In the genomic region with DNA sequence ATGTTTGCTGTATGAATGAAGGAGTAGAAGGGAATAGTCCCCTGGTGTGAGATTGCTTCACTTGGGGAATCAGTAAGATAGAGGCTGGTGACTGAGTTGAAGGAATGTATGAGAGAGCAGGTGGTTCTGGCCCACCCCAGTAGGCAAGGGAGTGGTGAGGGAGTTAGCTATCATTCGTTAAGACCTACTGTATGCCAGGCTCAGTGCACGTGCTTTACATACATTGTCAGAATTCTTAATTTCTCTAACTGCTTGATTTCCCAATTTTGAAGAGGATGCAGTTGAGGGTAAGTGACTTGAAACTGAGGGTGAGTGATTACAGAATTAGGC, we compare ENCODE assay signal across 8 cellular contexts. TPM values are rescaled to one million over a fixed set of nuclear protein-coding genes. Genes with fewer than 3 reads are reported as not detected.
DNase-seq lines count a peak whose midpoint lies in the region; ATAC-seq, FAIRE-seq and TF ChIP-seq lines count a peak whose summit lies in the region.

No MANE protein-coding gene starts in this region.

- H3K27ac Mint-ChIP-seq in activated naive CD8-positive, alpha-beta T cell treated with anti-CD3 and anti-CD28 coated beads, Interleukin-2, amount 50 U/mL, for 24 hours: peak overlapping the region; percentile 89

- intact Hi-C loops in HepG2 (cut with micrococcal nuclease; ENCODE audit: unreplicated experiment): no loop called here

- no peaks in the 10 kb centered on the region for H3K9me3 ChIP-seq in HepG2 (ENCODE audit: low read length)

- H4K20me1 ChIP-seq in HepG2 (ENCODE audit: insufficient read depth, low read length): 0 out of 2 replicates have a peak, but pooled peaks cover 3% of the 10 kb centered on the region

- H3K4me1 ChIP-seq in HepG2 (ENCODE audit: insufficient read depth, low read length) (peaks cover 36% of the 10 kb centered on the region), urinary bladder (ENCODE audit: insufficient read depth) (no peaks in the 10 kb centered on the region)

- no peaks in the 10 kb centered on the region for H3K36me3 ChIP-seq in HepG2 (replicated peaks in 1 of 2; ENCODE audit: control insufficient read depth in 1 of 2, insufficient read depth in 2 of 2, low read length in 2 of 2)
- no peaks in the 10 kb centered on the region for H3K36me3 ChIP-seq in urinary bladder (ENCODE audit: insufficient read depth)

- no peaks in the 10 kb centered on the region for H3K27me3 Mint-ChIP-seq in activated naive CD8-positive, alpha-beta T cell treated with anti-CD3 and anti-CD28 coated beads, Interleukin-2, amount 50 U/mL, for 24 hours

- no peak overlapping the region for H2AFZ ChIP-seq in HepG2 (ENCODE audit: low read length)

- peak overlapping the region; percentile 91 for H3K4me3 Mint-ChIP-seq in activated naive CD8-positive, alpha-beta T cell treated with anti-CD3 and anti-CD28 coated beads, Interleukin-2, amount 50 U/mL, for 24 hours

- H3K4me3 ChIP-seq in HepG2 (replicated peaks in 1 of 3; ENCODE audit: insufficient read depth in 1 of 3, low read depth in 2 of 3, low read length in 3 of 3) (peak overlapping the region; percentile 63 to 87 (median 79)), urinary bladder (ENCODE audit: low read depth, low read length) (peak overlapping the region; percentile 75)

- no peak for TF ChIP-seq RAD21 in HepG2 (CRISPR knock-in tag; IDR thresholded peaks at IDR 0.05)

- TF ChIP-seq POLR2A in HepG2 (IDR thresholded peaks at IDR 0.05; ENCODE audit: insufficient read depth in 1 of 2, low read depth in 2 of 2, low read length in 2 of 2): no peak

- 0% methylated on average over 2 of the region's 2 CpGs for WGBS in HepG2 (ENCODE audit: low lambda C conversion rate)
- 2% methylated on average over 2 of the region's 2 CpGs for WGBS in urinary bladder

- peaks cover 26% of the 10 kb centered on the region for H3K36me3 Mint-ChIP-seq in activated naive CD8-positive, alpha-beta T cell treated with anti-CD3 and anti-CD28 coated beads, Interleukin-2, amount 50 U/mL, for 24 hours (ENCODE audit: low read depth)

- H3K9ac ChIP-seq in HepG2 (ENCODE audit: insufficient read depth, low read depth, low read length): peak overlapping the region; percentile 92

- H3K4me1 Mint-ChIP-seq in activated naive CD8-positive, alpha-beta T cell treated with anti-CD3 and anti-CD28 coated beads, Interleukin-2, amount 50 U/mL, for 24 hours: peaks cover 63% of the 10 kb centered on the region

- FAIRE-seq in HepG2 (lab: Jason Lieb, UNC): no peak

- no peaks in the 10 kb centered on the region; a peak in 1 of 5 replicates for H3K27me3 ChIP-seq in HepG2 (ENCODE audit: control insufficient read depth in 1 of 2, insufficient read depth in 2 of 2, low read length in 2 of 2)

- peaks cover 53% of the 10 kb centered on the region for H3K79me2 ChIP-seq in HepG2 (ENCODE audit: insufficient read depth, low read length)

- no peak for TF ChIP-seq CTCF in GM13977 (IDR thresholded peaks at IDR 0.05; ENCODE audit: extremely low read depth, insufficient read depth, missing control alignments)
- no peak for TF ChIP-seq CTCF in HepG2 (CRISPR knock-in tag; IDR thresholded peaks at IDR 0.05)

- peak overlapping the region; percentile 96 for H3K27ac ChIP-seq in HepG2 (ENCODE audit: extremely low read length, insufficient read depth, low read length)
- H3K27ac ChIP-seq in urinary bladder (ENCODE audit: low read depth): no peak overlapping the region

- POLR2A ChIA-PET in HepG2 (lab: Yijun Ruan, JAX): interaction anchor here (1.0 to 2.8 kb wide), 6 partner anchors 10 to 1458 kb away, joined by 3 to 12 read pairs (median 3); no protein-coding TSS in a partner anchor

- in situ Hi-C loops in GM13977 (cut with MboI; ENCODE audit: low pct_unique_long_range_greater_than_20kb, low sequenced_read_pairs, unreplicated experiment) (no loop called here), HepG2 (cut with HindIII; ENCODE audit: extremely low pct_ligation_motif_present, low pct_unique_long_range_greater_than_20kb) (no loop called here)

- H3K4me2 ChIP-seq in HepG2 (ENCODE audit: low read depth, low read length): peak overlapping the region; percentile 67

- peak; percentile 24 for DNase-seq in GM13977 (ENCODE audit: low spot score)
- no peak for DNase-seq in activated naive CD8-positive, alpha-beta T cell treated with anti-CD3 and anti-CD28 coated beads, Interleukin-2, amount 50 U/mL, for 24 hours
- no peak for DNase-seq in HepG2 (ENCODE audit: low spot score)
- DNase-seq in globus pallidus (ENCODE audit: low spot score): no peak
- no peak for DNase-seq in hippocampal formation (lab: John Stamatoyannopoulos, UW)
- no peak for DNase-seq in hypothalamus (lab: John Stamatoyannopoulos, UW)

- H3K9me3 Mint-ChIP-seq in activated naive CD8-positive, alpha-beta T cell treated with anti-CD3 and anti-CD28 coated beads, Interleukin-2, amount 50 U/mL, for 24 hours: no peaks in the 10 kb centered on the region

- CTCF ChIA-PET in HepG2 (lab: Yijun Ruan, JAX; ENCODE audit: low intra/inter-chr PET ratio, low total read pairs): no interaction called here

- no peak for TF ChIP-seq EP300 in HepG2 (IDR thresholded peaks at IDR 0.05; ENCODE audit: low read depth in 2 of 2, low read length in 2 of 2)
- TF ChIP-seq EP300 in HepG2 (CRISPR knock-in tag; IDR thresholded peaks at IDR 0.05; ENCODE audit: borderline replicate concordance): no peak

- ATAC-seq in HG03432 (IDR thresholded peaks at IDR 0.05; ENCODE audit: unreplicated experiment) (peak; percentile 3), HepG2 (peak; percentile 42)
- no peak for ATAC-seq in activated naive CD8-positive, alpha-beta T cell treated with anti-CD3 and anti-CD28 coated beads, Interleukin-2, amount 50 U/mL, for 24 hours

- BruUV-seq in HepG2 (replicated peaks; lab: Mats Ljungman, UMichigan): TSS peak; percentile 53

TF ChIP-seq in HepG2, 621 proteins besides CTCF, POLR2A, EP300 and RAD21:
- TF ChIP-seq ZNF292 (CRISPR knock-in tag; IDR thresholded peaks at IDR 0.05; ENCODE audit: borderline replicate concordance, low read depth): no peak

RNA-seq across cellular contexts. Expression of a gene that starts 0.7 kb away (rescaled TPM):
- 42.4 and 53.0 TPM in 2 replicates for total RNA-seq in HepG2 (2016; rRNA removed; fragmentation: Illumina TruSeq; extraction: Trizol)
- total RNA-seq in HepG2 (2016; cell fraction: cytosol; rRNA removed; fragmentation: Illumina TruSeq; extraction: Trizol; ENCODE audit: low read depth): 7.0 and 13.7 TPM in 2 replicates
- 43.2 and 47.5 TPM in 2 replicates for total RNA-seq in HepG2 (2016; cell fraction: insoluble cytoplasmic fraction; rRNA removed; fragmentation: Illumina TruSeq; extraction: Trizol)
- 40.8 and 42.1 TPM in 2 replicates for total RNA-seq in HepG2 (2016; cell fraction: membrane; rRNA removed; fragmentation: Illumina TruSeq; extraction: Trizol)
- total RNA-seq in HepG2 (2016; cell fraction: nucleus; rRNA removed; fragmentation: Illumina TruSeq; extraction: Trizol): 24.6 and 28.5 TPM in 2 replicates
- 16.8 and 20.9 TPM in 2 replicates for polyA plus RNA-seq in HepG2 (2011; rRNA removed)
- polyA plus RNA-seq in HepG2 (2011; cell fraction: cytosol; rRNA removed): 10.2 and 13.6 TPM in 2 replicates
- 3.9 and 5.2 TPM in 2 replicates for polyA plus RNA-seq in HepG2 (2011; cell fraction: nucleus; rRNA removed)
- polyA plus RNA-seq in HepG2 (2012): 10.4 and 12.6 TPM in 2 replicates
- polyA plus RNA-seq in HepG2 (2016; cell fraction: cytosol; fragmentation: Illumina TruSeq; extraction: Trizol; ENCODE audit: low read depth): 24.3 and 34.3 TPM in 2 replicates
- 33.2 and 33.4 TPM in 2 replicates for polyA plus RNA-seq in HepG2 (2016; cell fraction: insoluble cytoplasmic fraction; fragmentation: Illumina TruSeq; extraction: Trizol; ENCODE audit: low read depth)
- 22.4 and 26.8 TPM in 2 replicates for polyA plus RNA-seq in HepG2 (2016; cell fraction: membrane; fragmentation: Illumina TruSeq; extraction: Trizol; ENCODE audit: low read depth)
- polyA plus RNA-seq in HepG2 (2016; cell fraction: nucleus; fragmentation: Illumina TruSeq; extraction: Trizol; ENCODE audit: insufficient read depth, low read depth): 30.9 and 36.3 TPM in 2 replicates
- polyA minus RNA-seq in HepG2 (2011; rRNA and poly(A)+ RNA removed; ENCODE audit: low replicate concordance): 30.3 and 55.6 TPM in 2 replicates
- 29.6 and 30.6 TPM in 2 replicates for polyA minus RNA-seq in HepG2 (2011; cell fraction: cytosol; rRNA and poly(A)+ RNA removed)
- 9.8 and 11.8 TPM in 2 replicates for polyA minus RNA-seq in HepG2 (2011; cell fraction: nucleus; rRNA and poly(A)+ RNA removed)
- 59.1 TPM for total RNA-seq in urinary bladder
- 7.2 TPM for polyA plus RNA-seq in urinary bladder
